1 cellular context compared by ENCODE assay signal in the genomic region with DNA sequence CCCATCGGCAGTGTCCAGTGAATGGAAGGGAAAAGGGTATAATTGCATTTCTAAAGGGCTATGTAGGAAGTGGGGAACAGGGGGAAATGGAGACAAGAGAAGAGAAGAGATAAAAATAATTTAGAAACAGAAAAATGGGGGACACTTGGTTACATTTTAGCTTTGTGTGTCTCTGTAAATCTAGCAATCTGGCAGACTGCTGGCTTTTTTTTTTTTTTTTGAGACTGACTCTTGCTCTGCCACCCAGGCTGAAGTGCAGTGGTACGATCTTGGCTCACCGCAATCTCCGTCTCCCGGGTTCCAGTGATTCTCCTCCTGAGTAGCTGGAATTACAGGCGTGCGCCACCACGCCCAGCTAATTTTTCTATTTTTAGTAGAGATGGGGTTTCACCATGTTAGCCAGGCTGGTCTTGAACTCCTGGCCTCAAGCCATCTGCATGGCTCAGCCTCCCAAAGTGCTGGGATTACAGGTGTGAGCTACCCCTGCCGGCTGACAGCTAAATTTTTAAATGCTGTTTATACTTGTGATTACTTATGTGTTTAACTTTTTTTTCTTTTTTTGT.
TF ChIP-seq lines count a peak whose summit lies in the region.

No MANE protein-coding gene starts in this region.

TF ChIP-seq in IMR-90, 13 proteins besides CTCF, POLR2A, EP300 and RAD21:
- no peak for TF ChIP-seq RCOR1 (IDR thresholded peaks at IDR 0.05; ENCODE audit: insufficient replicate concordance, low read length)
- TF ChIP-seq USF2 (IDR thresholded peaks at IDR 0.05; ENCODE audit: low read depth, low read length), result no peak
- no peak for TF ChIP-seq MAZ (IDR thresholded peaks at IDR 0.05; ENCODE audit: borderline replicate concordance, low read depth, low read length)
- TF ChIP-seq NFE2L2 (IDR thresholded peaks at IDR 0.05; ENCODE audit: low read depth, low read length), result no peak
- no peak for TF ChIP-seq CEBPB (IDR thresholded peaks at IDR 0.05; ENCODE audit: low read depth, low read length)
- no peak for TF ChIP-seq RFX5 (IDR thresholded peaks at IDR 0.05; ENCODE audit: low read depth, low read length)
- TF ChIP-seq MAFK (IDR thresholded peaks at IDR 0.05; ENCODE audit: low read depth, low read length), result no peak
- no peak for TF ChIP-seq BHLHE40 (IDR thresholded peaks at IDR 0.05; ENCODE audit: low read depth, low read length)
- no peak for TF ChIP-seq ELK1 (IDR thresholded peaks at IDR 0.05; ENCODE audit: borderline replicate concordance, low read depth, low read length)
- no peak for TF ChIP-seq CHD1 (IDR thresholded peaks at IDR 0.05; ENCODE audit: low read depth, low read length)
- TF ChIP-seq FOS (IDR thresholded peaks at IDR 0.05; ENCODE audit: low read depth, low read length), result no peak
- TF ChIP-seq MXI1 (IDR thresholded peaks at IDR 0.05; ENCODE audit: borderline replicate concordance, low read depth, low read length), result no peak
- no peak for TF ChIP-seq SMC3 (IDR thresholded peaks at IDR 0.05; ENCODE audit: low read depth, low read length)
